In the genomic region with DNA sequence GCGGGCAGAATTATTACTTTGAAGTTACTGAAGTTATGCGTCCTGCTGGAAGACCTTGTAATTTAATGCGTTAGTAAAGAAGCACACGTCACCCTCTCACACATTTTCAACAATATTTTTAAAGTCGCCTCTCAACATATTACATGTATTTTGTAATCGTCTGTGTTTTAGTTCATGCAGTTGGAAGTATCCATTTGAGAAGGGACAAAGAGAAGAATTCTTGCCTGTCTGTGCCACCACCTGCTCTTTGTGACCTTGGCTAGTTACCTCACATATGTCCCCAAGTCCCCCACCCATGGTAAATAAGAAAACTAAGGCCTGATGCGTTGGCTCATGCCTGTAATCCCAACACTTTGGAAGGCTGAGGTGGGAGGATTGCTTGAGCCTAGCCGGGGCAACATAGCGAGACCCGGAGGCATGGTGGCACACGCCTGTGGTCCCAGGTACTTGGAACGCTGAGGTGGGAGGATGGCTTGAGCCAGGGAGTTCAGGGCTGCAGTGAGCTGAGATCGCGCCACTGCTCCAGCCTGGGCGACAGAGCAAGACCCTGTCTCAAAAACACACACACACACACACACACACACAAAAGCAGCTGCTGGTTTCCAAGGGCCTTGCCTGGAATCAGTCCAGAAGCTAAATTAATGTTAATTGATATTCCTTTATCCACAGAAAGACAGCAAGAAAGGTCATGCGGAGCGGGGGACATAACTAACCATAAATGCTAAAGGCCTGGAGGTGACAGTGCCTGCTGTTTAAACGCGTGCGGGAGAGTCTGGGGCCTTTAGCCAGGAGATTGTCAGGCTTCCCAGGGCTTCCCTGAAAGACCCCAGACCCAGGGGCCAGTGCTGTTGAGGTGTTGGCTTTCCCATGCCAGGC, we compare ENCODE assay signal across 8 cellular contexts. TPM values are rescaled to one million over a fixed set of nuclear protein-coding genes. Genes with fewer than 3 reads are reported as not detected.
DNase-seq lines count a peak whose midpoint lies in the region; ATAC-seq and TF ChIP-seq lines count a peak whose summit lies in the region.

No MANE protein-coding gene starts in this region.

- no peaks in the 10 kb centered on the region for H3K27me3 ChIP-seq in PC-9 (ENCODE audit: insufficient read depth, low read depth)
- no peaks in the 10 kb centered on the region for H3K27me3 ChIP-seq in esophagus muscularis mucosa
- H3K27me3 ChIP-seq in prostate gland (replicated peaks; ENCODE audit: insufficient read depth), result no peaks in the 10 kb centered on the region

- H3K4me2 ChIP-seq in PC-9, result peak overlapping the region; percentile 78

- TF ChIP-seq CTCF in PC-9 (conservative IDR thresholded peaks at IDR 0.05) (no peak), esophagus muscularis mucosa (IDR thresholded peaks at IDR 0.05) (no peak), prostate gland (IDR thresholded peaks at IDR 0.05) (no peak)

- H3K79me2 ChIP-seq in PC-9 (ENCODE audit: low read depth), result peaks cover 39% of the 10 kb centered on the region

- no peak for TF ChIP-seq POLR2A in esophagus muscularis mucosa (IDR thresholded peaks at IDR 0.05; ENCODE audit: low read depth)
- TF ChIP-seq POLR2A in prostate gland (IDR thresholded peaks at IDR 0.05), result no peak

- CTCF ChIA-PET in PC-9 (lab: Charles Lee), result no interaction called here

- H3K4me3 ChIP-seq in PC-9, result peak overlapping the region; percentile 56
- peak overlapping the region; percentile 65 to 81 (median 72) for H3K4me3 ChIP-seq in esophagus muscularis mucosa
- peak overlapping the region; percentile 55 to 60 for H3K4me3 ChIP-seq in prostate gland

- H3K4me1 ChIP-seq in PC-9 (replicated peaks; ENCODE audit: insufficient read depth) (peaks cover 13% of the 10 kb centered on the region), esophagus muscularis mucosa (peaks cover 27 to 37% (median 34%) of the 10 kb centered on the region in 4 donors), prostate gland (replicated peaks) (no peaks in the 10 kb centered on the region)

- no peaks in the 10 kb centered on the region for H3K9me2 ChIP-seq in PC-9 (ENCODE audit: insufficient read depth)

- 0 out of 2 replicates have a peak overlapping the region, but pooled peaks have one; percentile 12 for H2AFZ ChIP-seq in PC-9

- peaks cover 15% of the 10 kb centered on the region for H4K20me1 ChIP-seq in PC-9 (ENCODE audit: insufficient read depth)

- ATAC-seq in HG03520 (IDR thresholded peaks at IDR 0.05; ENCODE audit: unreplicated experiment), result no peak
- ATAC-seq in left lobe of liver, result no peak

- H3F3A ChIP-seq in PC-9 (ENCODE audit: insufficient read depth, low read depth), result peaks cover 9% of the 10 kb centered on the region; the same call in 1 of the 2 replicates

- H3K36me3 ChIP-seq in PC-9 (ENCODE audit: low read depth) (no peaks in the 10 kb centered on the region), esophagus muscularis mucosa (no peaks in the 10 kb centered on the region), prostate gland (no peaks in the 10 kb centered on the region)

- H3K27ac ChIP-seq in PC-9 (peak overlapping the region; percentile 99), esophagus muscularis mucosa (replicated peaks in 1 of 4) (peak overlapping the region; percentile 95 to 99 (median 98)), prostate gland (peak overlapping the region; percentile 98)

- peak; percentile 6 for DNase-seq in NCI-H510A treated with DMSO at 0.1 percent for 48 hours (lab: John Stamatoyannopoulos, UW)
- DNase-seq in NCI-H510A (lab: John Stamatoyannopoulos, UW), result no peak
- DNase-seq in PC-9, result peak in 1 of 2 experiments; percentile 36
- no peak for DNase-seq in esophagus muscularis mucosa (ENCODE audit: extremely low spot score)
- no peak for DNase-seq in prostate gland (ENCODE audit: low spot score)
- no peak for DNase-seq in left lobe of liver (ENCODE audit: low spot score)
- no peak for DNase-seq in stimulated activated CD4-positive, alpha-beta T cell treated with anti-CD3 and anti-CD28 coated beads, Interleukin-2, amount 100 ng/mL, for 48 hours

- WGBS in esophagus muscularis mucosa, result 47% methylated on average over 13 of the region's 20 CpGs
- WGBS in prostate gland, result 27% methylated on average over 14 of the region's 20 CpGs

- H3K9me3 ChIP-seq in PC-9 (ENCODE audit: insufficient read depth, low read depth) (no peaks in the 10 kb centered on the region), esophagus muscularis mucosa (no peaks in the 10 kb centered on the region), prostate gland (no peaks in the 10 kb centered on the region)

- intact Hi-C loops in PC-9 (cut with micrococcal nuclease; ENCODE audit: unreplicated experiment), result no loop called here
- intact Hi-C loops in esophagus muscularis mucosa (cut with DNase I), result no loop called here
- intact Hi-C loops in prostate gland (cut with DNase I), result no loop called here

- TF ChIP-seq EP300 in esophagus muscularis mucosa (IDR thresholded peaks at IDR 0.05), result no peak

- TSS peak; percentile 55 for BruUV-seq in PC-9 (replicated peaks; lab: Mats Ljungman, UMichigan)

- POLR2A ChIA-PET in PC-9 (lab: Charles Lee; ENCODE audit: unreplicated experiment), result interaction anchor here (0.7 kb wide), 1 partner anchor 622 kb away, joined by 3 read pairs; no protein-coding TSS in a partner anchor

RNA-seq across cellular contexts. Expression of gene TMEM187, which starts 0.8 kb away (rescaled TPM):
- total RNA-seq in PC-9 (2021) (20.1 and 30.8 TPM in 2 replicates), esophagus muscularis mucosa (1 to 10 TPM; 3.6 to 6.9 (median 6.1) TPM), prostate gland (10 to 100 TPM; 16.9 to 18.2 TPM), left lobe of liver (11.6 TPM)

RNA-seq across cellular contexts. Expression of gene HCFC1, which starts 1.7 kb away (rescaled TPM):
- total RNA-seq in PC-9 (2021) (67.1 and 79.9 TPM in 2 replicates), esophagus muscularis mucosa (100 to 1,000 TPM in 1 of 4 donors, 10 to 100 TPM in 3; 50.7 to 102 (median 60.8) TPM), prostate gland (100 to 1,000 TPM in 1 of 2 donors, 10 to 100 TPM in 1; 67.7 to 115 TPM), left lobe of liver (17.2 TPM)

RNA-seq across cellular contexts. Expression of gene RENBP, which starts 28.9 kb away (rescaled TPM):
- total RNA-seq in PC-9 (2021) (6.8 and 6.9 TPM in 2 replicates), esophagus muscularis mucosa (10 to 100 TPM in 1 of 4 donors, 1 to 10 TPM in 3; 8.0 to 12.6 (median 9.1) TPM), prostate gland (1 to 10 TPM; 2.4 to 4.4 TPM), left lobe of liver (5.5 TPM)

RNA-seq across cellular contexts. Expression of gene NAA10, which starts 38.5 kb away (rescaled TPM):
- 181 and 189 TPM in 2 replicates for total RNA-seq in PC-9 (2021)
- 100 to 1,000 TPM in 2 of 4 donors, 10 to 100 TPM in 2; 89.3 to 106 (median 95.4) TPM for total RNA-seq in esophagus muscularis mucosa
- total RNA-seq in prostate gland, result 10 to 100 TPM; 47.5 to 64.9 TPM
- 38.0 TPM for total RNA-seq in left lobe of liver

RNA-seq across cellular contexts. Expression of gene IRAK1, which starts 46.3 kb away (rescaled TPM):
- 317 and 364 TPM in 2 replicates for total RNA-seq in PC-9 (2021)
- 10 to 100 TPM; 50.5 to 74.9 (median 67.6) TPM for total RNA-seq in esophagus muscularis mucosa
- 100 to 1,000 TPM; 113 to 122 TPM for total RNA-seq in prostate gland
- 58.4 TPM for total RNA-seq in left lobe of liver
